In the genomic region with DNA sequence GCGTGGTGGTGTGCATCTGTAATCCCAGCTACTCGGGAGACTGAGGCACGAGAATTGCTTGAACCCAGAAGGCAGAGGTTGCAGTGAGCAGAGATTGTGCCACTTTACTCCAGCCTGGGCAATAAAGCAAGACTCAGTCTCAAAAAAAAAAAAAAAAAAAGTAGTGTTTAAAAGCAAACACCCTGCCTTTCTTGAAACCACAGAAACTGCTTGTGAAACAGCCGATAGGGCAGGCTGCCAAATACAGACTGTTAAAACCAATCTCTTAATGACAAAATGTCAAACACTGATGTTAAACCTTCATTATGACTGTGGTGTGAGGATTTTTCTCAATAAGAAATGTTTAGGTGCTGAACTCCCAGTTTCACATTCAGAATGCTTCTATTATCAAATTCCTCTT, we compare ENCODE assay signal across 8 cellular contexts. TPM values are rescaled to one million over a fixed set of nuclear protein-coding genes. Genes with fewer than 3 reads are reported as not detected.
DNase-seq lines count a peak whose midpoint lies in the region; ATAC-seq and TF ChIP-seq lines count a peak whose summit lies in the region.

No MANE protein-coding gene starts in this region.

- peaks cover 55 to 77% (median 70%) of the 10 kb centered on the region in 3 donors for H3K4me1 Mint-ChIP-seq in naive B cell

- ATAC-seq in HG02610 (IDR thresholded peaks at IDR 0.05; ENCODE audit: unreplicated experiment) (peak; percentile 55), naive B cell (ENCODE audit: low read depth in 2 of 2) (no peak), HG02870 (IDR thresholded peaks at IDR 0.05; ENCODE audit: unreplicated experiment) (no peak)

- H3K9me3 Mint-ChIP-seq in naive B cell = no peaks in the 10 kb centered on the region

- H3K9me3 ChIP-seq in tibial artery = no peaks in the 10 kb centered on the region

- H3K27ac Mint-ChIP-seq in naive B cell = peak overlapping the region in 5 of 6 donors; percentile 16 to 74 (median 47)

- H3K27me3 ChIP-seq in tibial artery = no peaks in the 10 kb centered on the region

- no peak overlapping the region for H3K4me3 ChIP-seq in tibial artery

- no peak for TF ChIP-seq CTCF in tibial artery (IDR thresholded peaks at IDR 0.05)

- H3K4me1 ChIP-seq in tibial artery = peaks cover 0 to 60% (median 34%) of the 10 kb centered on the region in 4 donors

- DNase-seq in GF-D8 (lab: John Stamatoyannopoulos, UW) = peak; percentile 68
- DNase-seq in SKM-1 treated with dmso at 0.1 percent for 144 hours (lab: John Stamatoyannopoulos, UW; ENCODE audit: unreplicated experiment) = peak; percentile 53
- peak; percentile 82 for DNase-seq in activated naive CD4-positive, alpha-beta T cell treated with anti-CD3 and anti-CD28 coated beads, Interleukin-2, amount 50 U/mL, for 16 hours
- DNase-seq in naive B cell = no peak
- DNase-seq in tibial artery = peak; percentile 71 to 79
- no peak for DNase-seq in HuH-7.5 (ENCODE audit: low spot score)

- peak overlapping the region in 1 of 8 donors; percentile 12 for H3K4me3 Mint-ChIP-seq in naive B cell

- intact Hi-C loops in tibial artery (cut with DNase I; ENCODE audit: low total_unique reads) = no loop called here

- no peaks in the 10 kb centered on the region for H3K27me3 Mint-ChIP-seq in naive B cell

- H3K36me3 ChIP-seq in tibial artery = peaks cover 0 to 11% (median 10%) of the 10 kb centered on the region in 3 donors

- H3K27ac ChIP-seq in tibial artery = no peak overlapping the region

- H3K36me3 Mint-ChIP-seq in naive B cell = peaks cover 6 to 7% of the 10 kb centered on the region in 2 donors

RNA-seq across cellular contexts. Expression of a gene that starts 27.3 kb away (rescaled TPM):
- polyA plus RNA-seq in naive B cell (ENCODE audit: low read depth in 6 of 6) = 10 to 100 TPM; 31.0 to 66.8 (median 42.9) TPM

RNA-seq across cellular contexts. Expression of a gene that starts 50.8 kb away (rescaled TPM):
- not detected for polyA plus RNA-seq in naive B cell (ENCODE audit: low read depth in 6 of 6)

RNA-seq across cellular contexts. Expression of a gene that starts 53.0 kb away (rescaled TPM):
- polyA plus RNA-seq in naive B cell (ENCODE audit: low read depth in 6 of 6) = under 1 TPM; 0.24 to 0.78 (median 0.60) TPM

Comparison
In these comparisons a context has a peak if more than half of its experiments do, and no peak if none do; other contexts are left out.
1. DNase-seq: peak in GF-D8 (single experiment), SKM-1 treated with dmso at 0.1 percent for 144 hours (single experiment), activated naive CD4-positive, alpha-beta T cell treated with anti-CD3 and anti-CD28 coated beads, Interleukin-2, amount 50 U/mL, for 16 hours (single experiment) and tibial artery (2 of 2); none in naive B cell (single experiment) and HuH-7.5 (single experiment).